In the genomic region with DNA sequence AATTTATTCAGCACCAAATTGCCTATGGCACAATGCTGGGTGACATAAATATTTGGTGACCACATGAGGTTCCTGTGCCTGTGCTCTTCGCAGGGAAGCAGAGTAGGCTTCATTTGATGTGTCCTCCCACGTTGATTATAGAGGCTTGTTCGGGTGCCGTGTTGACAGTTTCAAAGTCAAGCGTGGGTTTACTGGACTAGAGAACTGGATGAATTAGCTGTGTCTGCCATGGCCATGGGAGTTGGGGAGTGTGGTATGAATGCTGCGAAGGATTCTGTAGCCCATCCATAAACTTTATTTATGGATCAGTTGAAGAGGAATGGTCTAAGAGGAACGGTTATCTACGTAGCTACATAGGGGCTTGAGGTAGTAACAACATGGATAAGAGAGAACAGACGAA, we compare ENCODE assay signal across 26 cellular contexts. TPM values are rescaled to one million over a fixed set of nuclear protein-coding genes. Genes with fewer than 3 reads are reported as not detected.
DNase-seq lines count a peak whose midpoint lies in the region; ATAC-seq, FAIRE-seq and TF ChIP-seq lines count a peak whose summit lies in the region.
"Had no signal": no experiment of that assay in that cellular context is flagged by ENCODE, and none has a peak within 500 bp of the region (broad histone marks: within the 10 kb centered on the region; RNA-seq: fewer than 3 reads in every experiment).

No MANE protein-coding gene starts in this region.

- DNase-seq in IMR-90 (no peak), K562 (ENCODE audit: extremely low read depth in 1 of 4, low spot score in 3 of 4) (no peak), upper lobe of left lung (no peak), HepG2 (ENCODE audit: low spot score) (no peak), NCI-H2227 (lab: John Stamatoyannopoulos, UW; ENCODE audit: unreplicated experiment) (no peak)
- DNase-seq in activated T-helper 2 cell treated with anti-CD3 and anti-CD28 coated beads, Interferon-gamma antibody, Interleukin-2, Interleukin-4, amounts not matched to agents 10 μg/mL and 5 μg/mL and 100 μg/mL, durations not matched to agents 14 hours and 24 hours and 36 hours (ENCODE audit: low spot score), result no peak
- DNase-seq: 8988T; ACHN; BE2C; C1 segment of cervical spinal cord; CD4-positive, alpha-beta memory T cell; CD4-positive, CD25-positive, alpha-beta regulatory T cell; CD8-positive, alpha-beta memory T cell; COR-L47; DMS 273 treated with DMSO at 0.1 percent for 48 hours; DMS153; DMS79; DND-41; EL; GDM1 had no signal

- H3K4me3 Mint-ChIP-seq in activated T-helper 2 cell treated with anti-CD3 and anti-CD28 coated beads, Interferon-gamma antibody, Interleukin-2, Interleukin-4, amounts not matched to agents 10 μg/mL and 5 μg/mL and 100 μg/mL, durations not matched to agents 14 hours and 24 hours and 36 hours (ENCODE audit: low read depth), result no peak overlapping the region
- H3K4me3 Mint-ChIP-seq: CD14-positive monocyte; CD4-positive, alpha-beta memory T cell; CD4-positive, CD25-positive, alpha-beta regulatory T cell; CD8-positive, alpha-beta memory T cell had no signal

- H2AK5ac ChIP-seq in IMR-90 (ENCODE audit: low read depth, low read length), result peak overlapping the region; percentile 11

- H3K27me3 Mint-ChIP-seq in activated T-helper 2 cell treated with anti-CD3 and anti-CD28 coated beads, Interferon-gamma antibody, Interleukin-2, Interleukin-4, amounts not matched to agents 10 μg/mL and 5 μg/mL and 100 μg/mL, durations not matched to agents 14 hours and 24 hours and 36 hours (ENCODE audit: low read depth), result no peaks in the 10 kb centered on the region

- H3K9me1 ChIP-seq in IMR-90 (ENCODE audit: insufficient read depth, low read length), result peaks cover 8% of the 10 kb centered on the region
- no peaks in the 10 kb centered on the region for H3K9me1 ChIP-seq in K562 (ENCODE audit: control insufficient read depth, insufficient read depth, low read length)

- peaks cover 44% of the 10 kb centered on the region for H3K36me3 Mint-ChIP-seq in activated T-helper 2 cell treated with anti-CD3 and anti-CD28 coated beads, Interferon-gamma antibody, Interleukin-2, Interleukin-4, amounts not matched to agents 10 μg/mL and 5 μg/mL and 100 μg/mL, durations not matched to agents 14 hours and 24 hours and 36 hours (ENCODE audit: low read depth)
- H3K36me3 Mint-ChIP-seq: CD4-positive, alpha-beta memory T cell; CD4-positive, CD25-positive, alpha-beta regulatory T cell; CD8-positive, alpha-beta memory T cell had no signal

- TF ChIP-seq CTCF in HEK293 (tag by site-specific recombination; IDR thresholded peaks at IDR 0.05) (no peak), IMR-90 (conservative IDR thresholded peaks at IDR 0.05; ENCODE audit: low read depth, low read length) (no peak), K562 (IDR thresholded peaks at IDR 0.05 in 2 of 3, conservative IDR thresholded peaks at IDR 0.05 in 1 of 3; ENCODE audit: insufficient read depth in 2 of 3, low read depth in 1 of 3, low read length in 3 of 3) (no peak), upper lobe of left lung (IDR thresholded peaks at IDR 0.05) (no peak), HepG2 (CRISPR knock-in tag; IDR thresholded peaks at IDR 0.05) (no peak)

- no peak overlapping the region for H3K18ac ChIP-seq in IMR-90 (ENCODE audit: low read depth, low read length)

- H3K79me2 ChIP-seq in K562 (ENCODE audit: control insufficient read depth, insufficient read depth, low read length), result no peaks in the 10 kb centered on the region
- H3K79me2 ChIP-seq in HepG2 (ENCODE audit: insufficient read depth, low read length), result no peaks in the 10 kb centered on the region

- no TSS peak for BruUV-seq in IMR-90 (replicated peaks; lab: Mats Ljungman, UMichigan)
- BruUV-seq in K562 (replicated peaks; lab: Mats Ljungman, UMichigan), result no TSS peak
- BruUV-seq in HepG2 (replicated peaks; lab: Mats Ljungman, UMichigan), result no TSS peak

- no peak overlapping the region for H4K5ac ChIP-seq in IMR-90 (ENCODE audit: low read depth, low read length)

- no peaks in the 10 kb centered on the region for H4K20me1 ChIP-seq in IMR-90 (ENCODE audit: insufficient read depth, low read length)
- no peaks in the 10 kb centered on the region for H4K20me1 ChIP-seq in K562 (replicated peaks; ENCODE audit: control insufficient read depth, insufficient read depth, low read length)
- no peaks in the 10 kb centered on the region for H4K20me1 ChIP-seq in HepG2 (ENCODE audit: insufficient read depth, low read length)
- H4K20me1 ChIP-seq: BLaER1 had no signal

- no peak overlapping the region; the same call in 1 of the 2 replicates for H3K23ac ChIP-seq in IMR-90 (ENCODE audit: low read depth, low read length)

- H2AK9ac ChIP-seq in IMR-90 (replicated peaks; ENCODE audit: low read depth, low read length, poor library complexity), result peak overlapping the region; percentile 39

- no peak overlapping the region; the same call in 1 of the 2 replicates for H3K4ac ChIP-seq in IMR-90 (ENCODE audit: low read depth, low read length)

- 0 out of 3 replicates have a peak overlapping the region, but pooled peaks have one; percentile 23 for H2BK15ac ChIP-seq in IMR-90 (ENCODE audit: low read depth, low read length)

- H3K36me3 ChIP-seq in HEK293 (ENCODE audit: control insufficient read depth in 2 of 2, insufficient read depth in 1 of 2, low read length in 2 of 2) (peaks cover 0 to 13% of the 10 kb centered on the region in 2 experiments; a peak in 1 of 3 replicates), IMR-90 (ENCODE audit: control insufficient read depth, insufficient read depth, low read length) (no peaks in the 10 kb centered on the region), K562 (ENCODE audit: control insufficient read depth, insufficient read depth, low read length) (no peaks in the 10 kb centered on the region), upper lobe of left lung (no peaks in the 10 kb centered on the region), HepG2 (replicated peaks in 1 of 2; ENCODE audit: control insufficient read depth in 1 of 2, insufficient read depth in 2 of 2, low read length in 2 of 2) (no peaks in the 10 kb centered on the region)
- H3K36me3 ChIP-seq: BE2C, BLaER1 had no signal

- H3K14ac ChIP-seq in IMR-90 (replicated peaks; ENCODE audit: low read depth, low read length), result peak overlapping the region; percentile 44; the same call in 1 of the 2 replicates

- ATAC-seq in IMR-90 (ENCODE audit: low read depth) (no peak), K562 (no peak), upper lobe of left lung (ENCODE audit: low FRiP score in 2 of 2) (no peak), HepG2 (no peak)
- ATAC-seq: GM12878 had no signal

- H3K9me3 ChIP-seq in HEK293 (ENCODE audit: control insufficient read depth, insufficient read depth, low read depth, low read length) (no peaks in the 10 kb centered on the region), IMR-90 (ENCODE audit: control insufficient read depth, insufficient read depth, low read length) (no peaks in the 10 kb centered on the region), K562 (replicated peaks; ENCODE audit: control insufficient read depth, insufficient read depth, low read depth, low read length) (no peaks in the 10 kb centered on the region), upper lobe of left lung (no peaks in the 10 kb centered on the region), HepG2 (ENCODE audit: low read length) (no peaks in the 10 kb centered on the region)
- H3K9me3 ChIP-seq: BE2C, BLaER1 had no signal

- H3K27ac ChIP-seq in HEK293 (ENCODE audit: extremely low read depth, low read depth, low read length) (no peak overlapping the region), IMR-90 (ENCODE audit: insufficient read depth, low read length) (no peak overlapping the region), K562 (ENCODE audit: extremely low read depth, low read depth, low read length) (no peak overlapping the region), upper lobe of left lung (peak overlapping the region in 3 of 4 donors; percentile 21 to 86 (median 75)), HepG2 (ENCODE audit: extremely low read length, insufficient read depth, low read length) (no peak overlapping the region)
- H3K27ac ChIP-seq: BLaER1 had no signal

- no peak overlapping the region for H4K91ac ChIP-seq in IMR-90 (ENCODE audit: insufficient read depth, low read depth, low read length)

- FAIRE-seq in K562 (lab: Jason Lieb, UNC), result no peak
- FAIRE-seq in HepG2 (lab: Jason Lieb, UNC), result no peak
- FAIRE-seq: GM12878, GM12892, GM18507 had no signal

- dilution Hi-C loops in IMR-90 (cut with HindIII; ENCODE audit: low sequenced_read_pairs, unreplicated experiment), result no loop called here

- H3K4me2 ChIP-seq in IMR-90 (ENCODE audit: low read depth, low read length) (no peak overlapping the region), K562 (ENCODE audit: insufficient read depth, low read length) (0 out of 2 replicates have a peak overlapping the region, but pooled peaks have one; percentile 1), HepG2 (ENCODE audit: low read depth, low read length) (no peak overlapping the region)
- H3K4me2 ChIP-seq: BLaER1 had no signal

- TF ChIP-seq RAD21 in IMR-90 (IDR thresholded peaks at IDR 0.05; ENCODE audit: low read length) (no peak), K562 (CRISPR knock-in tag; conservative IDR thresholded peaks at IDR 0.05 in 1 of 2, IDR thresholded peaks at IDR 0.05 in 1 of 2) (no peak), HepG2 (CRISPR knock-in tag; IDR thresholded peaks at IDR 0.05) (no peak)

- no peak overlapping the region for H3K4me3 ChIP-seq in HEK293 (ENCODE audit: low read depth, low read length)
- no peak overlapping the region for H3K4me3 ChIP-seq in IMR-90 (ENCODE audit: insufficient read depth, low read depth, low read length)
- no peak overlapping the region for H3K4me3 ChIP-seq in K562
- no peak overlapping the region for H3K4me3 ChIP-seq in upper lobe of left lung
- no peak overlapping the region for H3K4me3 ChIP-seq in HepG2 (replicated peaks in 1 of 3; ENCODE audit: insufficient read depth in 1 of 3, low read depth in 2 of 3, low read length in 3 of 3)
- H3K4me3 ChIP-seq: BLaER1, GM12878 had no signal

- POLR2A ChIA-PET in HEK293 (lab: Yijun Ruan, JAX) (no interaction called here), IMR-90 (lab: Charles Lee; ENCODE audit: unreplicated experiment) (no interaction called here), K562 (lab: Yijun Ruan, JAX) (interaction anchor here (1.2 kb wide), 1 partner anchor 187 kb away, joined by 3 read pairs; no protein-coding TSS in a partner anchor), HepG2 (lab: Yijun Ruan, JAX) (no interaction called here)

- peaks cover 8% of the 10 kb centered on the region for H3K4me1 ChIP-seq in HEK293 (ENCODE audit: control insufficient read depth, insufficient read depth, low read length)
- peaks cover 8% of the 10 kb centered on the region for H3K4me1 ChIP-seq in IMR-90 (ENCODE audit: control insufficient read depth, insufficient read depth, low read length)
- H3K4me1 ChIP-seq in K562 (replicated peaks in 1 of 2; ENCODE audit: control insufficient read depth in 2 of 2, insufficient read depth in 2 of 2, low read length in 2 of 2), result no peaks in the 10 kb centered on the region
- peaks cover 3 to 32% (median 8%) of the 10 kb centered on the region in 4 donors for H3K4me1 ChIP-seq in upper lobe of left lung
- H3K4me1 ChIP-seq in HepG2 (ENCODE audit: insufficient read depth, low read length), result peaks cover 21% of the 10 kb centered on the region
- H3K4me1 ChIP-seq: BE2C, BLaER1 had no signal

- H2AFZ ChIP-seq in IMR-90 (replicated peaks; ENCODE audit: low read length, poor library complexity) (no peak overlapping the region), K562 (ENCODE audit: low read depth, low read length) (peak overlapping the region; percentile 19; the same call in 1 of the 2 replicates), HepG2 (ENCODE audit: low read length) (no peak overlapping the region)

- no peak overlapping the region for H2BK120ac ChIP-seq in IMR-90 (ENCODE audit: low read depth, low read length)

- CTCF ChIA-PET in HEK293 (lab: Yijun Ruan, JAX) (interaction anchor here (0.9 to 1.7 kb wide), 4 partner anchors 9 to 32 kb away, joined by 3 to 7 read pairs (median 6); no protein-coding TSS in a partner anchor), IMR-90 (lab: Yijun Ruan, JAX) (no interaction called here), K562 (lab: Yijun Ruan, JAX; ENCODE audit: low intra/inter-chr PET ratio) (no interaction called here), HepG2 (lab: Yijun Ruan, JAX; ENCODE audit: low intra/inter-chr PET ratio, low total read pairs) (no interaction called here)

- no peak overlapping the region for H2BK5ac ChIP-seq in IMR-90 (ENCODE audit: low read depth, low read length, poor library complexity, severe bottlenecking)

- 92% methylated on average over 5 of the region's 9 CpGs; no CpG with 5 or more reads in 1 of the 2 experiments for WGBS in IMR-90 (ENCODE audit: extremely low coverage in 2 of 2, insufficient read length in 1 of 2), 2 experiments
- whole genome bisulfite sequencing in K562 (ENCODE audit: insufficient coverage, low coverage, missing lambda C conversion rate), result 4% methylated on average over 9 of the region's 9 CpGs
- 91 to 97% methylated on average over 9 of the region's 9 CpGs for WGBS in upper lobe of left lung, 2 donors
- WGBS in HepG2 (ENCODE audit: low lambda C conversion rate), result 88% methylated on average over 9 of the region's 9 CpGs

- H2BK20ac ChIP-seq in IMR-90 (ENCODE audit: low read depth, low read length), result no peak overlapping the region; the same call in 1 of the 2 replicates

- TF ChIP-seq EP300 in K562 (IDR thresholded peaks at IDR 0.05; ENCODE audit: low read length), result no peak
- TF ChIP-seq EP300 in upper lobe of left lung (IDR thresholded peaks at IDR 0.05), result no peak
- no peak for TF ChIP-seq EP300 in HepG2 (IDR thresholded peaks at IDR 0.05; ENCODE audit: low read depth in 2 of 2, low read length in 2 of 2)
- no peak for TF ChIP-seq EP300 in HepG2 (CRISPR knock-in tag; IDR thresholded peaks at IDR 0.05; ENCODE audit: borderline replicate concordance)

- H3K79me1 ChIP-seq in IMR-90 (ENCODE audit: low read depth in 1 of 2, low read length in 2 of 2), result peaks cover 3 to 39% of the 10 kb centered on the region in 2 experiments; a peak in 2 of 4 replicates

- no peaks in the 10 kb centered on the region for H3K27me3 ChIP-seq in IMR-90 (ENCODE audit: control insufficient read depth, insufficient read depth, low read length)
- peaks cover 0 to 5% of the 10 kb centered on the region in 2 experiments; a peak in 2 of 5 replicates for H3K27me3 ChIP-seq in K562 (ENCODE audit: control insufficient read depth in 2 of 2, insufficient read depth in 2 of 2, low read length in 2 of 2)
- no peaks in the 10 kb centered on the region for H3K27me3 ChIP-seq in upper lobe of left lung
- H3K27me3 ChIP-seq in HepG2 (ENCODE audit: control insufficient read depth in 1 of 2, insufficient read depth in 2 of 2, low read length in 2 of 2), result no peaks in the 10 kb centered on the region
- H3K27me3 ChIP-seq: BLaER1 had no signal

- peak overlapping the region in 1 of 2 experiments; percentile 17; a peak in 1 of 4 replicates for H4K8ac ChIP-seq in IMR-90 (ENCODE audit: low read depth in 2 of 2, low read length in 2 of 2)

- in situ Hi-C loops in IMR-90 (cut with MboI; ENCODE audit: low sequenced_read_pairs) (no loop called here), K562 (cut with MboI) (no loop called here), HepG2 (cut with HindIII; ENCODE audit: extremely low pct_ligation_motif_present, low pct_unique_long_range_greater_than_20kb) (no loop called here)

- H3K9ac ChIP-seq in IMR-90 (ENCODE audit: low read depth, low read length) (no peak overlapping the region), K562 (ENCODE audit: insufficient read depth in 1 of 2, low read depth in 2 of 2, low read length in 2 of 2) (no peak overlapping the region), HepG2 (ENCODE audit: insufficient read depth, low read depth, low read length) (no peak overlapping the region)
- H3K9ac ChIP-seq: BLaER1 had no signal

- TF ChIP-seq POLR2A in IMR-90 (IDR thresholded peaks at IDR 0.05; ENCODE audit: low read depth, low read length) (no peak), K562 (conservative IDR thresholded peaks at IDR 0.05) (no peak), upper lobe of left lung (IDR thresholded peaks at IDR 0.05) (no peak), HepG2 (IDR thresholded peaks at IDR 0.05; ENCODE audit: insufficient read depth in 1 of 2, low read depth in 2 of 2, low read length in 2 of 2) (no peak)

- no peak overlapping the region for H3K56ac ChIP-seq in IMR-90 (ENCODE audit: extremely low read depth, insufficient read depth, low read length)

- H3K4me1 Mint-ChIP-seq in activated T-helper 2 cell treated with anti-CD3 and anti-CD28 coated beads, Interferon-gamma antibody, Interleukin-2, Interleukin-4, amounts not matched to agents 10 μg/mL and 5 μg/mL and 100 μg/mL, durations not matched to agents 14 hours and 24 hours and 36 hours (ENCODE audit: low read depth), result peaks cover 26% of the 10 kb centered on the region
- H3K4me1 Mint-ChIP-seq: CD14-positive monocyte; CD4-positive, alpha-beta memory T cell; CD4-positive, CD25-positive, alpha-beta regulatory T cell; CD8-positive, alpha-beta memory T cell had no signal

- no peaks in the 10 kb centered on the region for H3K9me3 Mint-ChIP-seq in activated T-helper 2 cell treated with anti-CD3 and anti-CD28 coated beads, Interferon-gamma antibody, Interleukin-2, Interleukin-4, amounts not matched to agents 10 μg/mL and 5 μg/mL and 100 μg/mL, durations not matched to agents 14 hours and 24 hours and 36 hours
- H3K9me3 Mint-ChIP-seq: CD14-positive monocyte; CD4-positive, alpha-beta memory T cell; CD4-positive, CD25-positive, alpha-beta regulatory T cell had no signal

- intact Hi-C loops in IMR-90 (cut with micrococcal nuclease) (no loop called here), K562 (cut with micrococcal nuclease) (no loop called here), HepG2 (cut with micrococcal nuclease; ENCODE audit: unreplicated experiment) (no loop called here)
- intact Hi-C loops in activated T-helper 2 cell treated with anti-CD3 and anti-CD28 coated beads, Interferon-gamma antibody, Interleukin-2, Interleukin-4, amounts not matched to agents 10 μg/mL and 5 μg/mL and 100 μg/mL, durations not matched to agents 14 hours and 24 hours and 36 hours (cut with micrococcal nuclease), result no loop called here

- H3K27ac Mint-ChIP-seq in activated T-helper 2 cell treated with anti-CD3 and anti-CD28 coated beads, Interferon-gamma antibody, Interleukin-2, Interleukin-4, amounts not matched to agents 10 μg/mL and 5 μg/mL and 100 μg/mL, durations not matched to agents 14 hours and 24 hours and 36 hours, result no peak overlapping the region
- H3K27ac Mint-ChIP-seq: CD14-positive monocyte; CD4-positive, alpha-beta memory T cell; CD4-positive, CD25-positive, alpha-beta regulatory T cell; CD8-positive, alpha-beta memory T cell had no signal

RNA-seq across cellular contexts. Expression of a gene that starts 11.0 kb away (rescaled TPM):
- total RNA-seq in IMR-90 (2012; rRNA removed) (5.0 and 7.2 TPM in 2 replicates), K562 (2014; rRNA removed) (0.14 and 0.16 TPM in 2 replicates), K562 (2014; rRNA removed; fragmentation: Illumina TruSeq; extraction: Trizol) (0.11 and 0.13 TPM in 2 replicates), K562 (2015; rRNA removed; fragmentation: Illumina TruSeq; extraction: Trizol) (0.19 and 0.22 TPM in 2 replicates), K562 (2021) (0.18 and 0.42 TPM in 2 replicates), upper lobe of left lung (10 to 100 TPM in 5 of 6 donors, 1 to 10 TPM in 1; 4.2 to 25.5 (median 21.3) TPM), HepG2 (2016; rRNA removed; fragmentation: Illumina TruSeq; extraction: Trizol) (0.52 and 0.93 TPM in 2 replicates)
- polyA plus RNA-seq in IMR-90 (2012; rRNA removed) (2.6 and 3.6 TPM in 2 replicates), K562 (2011; rRNA removed) (0.01 and 0.07 TPM in 2 replicates), K562 (2014; fragmentation: Illumina TruSeq; extraction: Trizol) (0.09 and 0.24 TPM in 2 replicates), K562 (2014; fragmentation: Nextera tagmentation; extraction: Ambion mirVana) (under 1 TPM; under 0.01 to 0.04 TPM), K562 (2014; rRNA removed) (0.03 and 0.11 TPM in 2 replicates), HepG2 (2011; rRNA removed) (1.7 and 2.1 TPM in 2 replicates)
- polyA plus RNA-seq in IMR-90 (2012; cell fraction: cytosol; rRNA removed), result 0.88 and 1.2 TPM in 2 replicates
- polyA plus RNA-seq in IMR-90 (2012; cell fraction: nucleus; rRNA removed; ENCODE audit: low replicate concordance), result 0.77 and 3.6 TPM in 2 replicates
- total RNA-seq in K562 (2011; cell fraction: chromatin; rRNA removed; ENCODE audit: low replicate concordance), result 0.02 and 0.30 TPM in 2 replicates
- total RNA-seq in K562 (2011; cell fraction: nucleolus; rRNA removed), result under 0.01 TPM in 2 replicates
- total RNA-seq in K562 (2011; cell fraction: nucleoplasm; rRNA removed), result 0.07 and 0.08 TPM in 2 replicates
- under 0.01 and 0.01 TPM in 2 replicates for polyA plus RNA-seq in K562 (2011; cell fraction: cytosol; rRNA removed)
- polyA plus RNA-seq in K562 (2011; cell fraction: nucleus; rRNA removed), result 0.01 and 0.04 TPM in 2 replicates
- 0.20 and 0.42 TPM in 2 replicates for polyA plus RNA-seq in K562 (2012)
- polyA minus RNA-seq in K562 (2011; rRNA and poly(A)+ RNA removed), result 0.03 and 0.25 TPM in 2 replicates
- polyA minus RNA-seq in K562 (2011; cell fraction: cytosol; rRNA and poly(A)+ RNA removed), result 0.19 and 0.27 TPM in 2 replicates
- 0.11 and 0.13 TPM in 2 replicates for polyA minus RNA-seq in K562 (2011; cell fraction: nucleus; rRNA and poly(A)+ RNA removed)
- total RNA-seq in activated T-helper 2 cell treated with anti-CD3 and anti-CD28 coated beads, Interferon-gamma antibody, Interleukin-2, Interleukin-4, amounts not matched to agents 10 μg/mL and 5 μg/mL and 100 μg/mL, durations not matched to agents 14 hours and 24 hours and 36 hours, result 24.4 and 26.1 TPM in 2 replicates
- total RNA-seq in HepG2 (2016; cell fraction: cytosol; rRNA removed; fragmentation: Illumina TruSeq; extraction: Trizol; ENCODE audit: low read depth), result 0.10 and 0.18 TPM in 2 replicates
- total RNA-seq in HepG2 (2016; cell fraction: insoluble cytoplasmic fraction; rRNA removed; fragmentation: Illumina TruSeq; extraction: Trizol), result 0.70 and 0.82 TPM in 2 replicates
- total RNA-seq in HepG2 (2016; cell fraction: membrane; rRNA removed; fragmentation: Illumina TruSeq; extraction: Trizol), result 0.17 and 0.25 TPM in 2 replicates
- 2.2 and 2.4 TPM in 2 replicates for total RNA-seq in HepG2 (2016; cell fraction: nucleus; rRNA removed; fragmentation: Illumina TruSeq; extraction: Trizol)
- 0.98 and 1.5 TPM in 2 replicates for polyA plus RNA-seq in HepG2 (2011; cell fraction: cytosol; rRNA removed)
- polyA plus RNA-seq in HepG2 (2011; cell fraction: nucleus; rRNA removed), result 0.93 and 1.00 TPM in 2 replicates
- 1.0 and 1.1 TPM in 2 replicates for polyA plus RNA-seq in HepG2 (2012)
- 0.01 and 0.02 TPM in 2 replicates for polyA plus RNA-seq in HepG2 (2016; cell fraction: cytosol; fragmentation: Illumina TruSeq; extraction: Trizol; ENCODE audit: low read depth)
- 0.32 and 0.53 TPM in 2 replicates for polyA plus RNA-seq in HepG2 (2016; cell fraction: insoluble cytoplasmic fraction; fragmentation: Illumina TruSeq; extraction: Trizol; ENCODE audit: low read depth)
- polyA plus RNA-seq in HepG2 (2016; cell fraction: membrane; fragmentation: Illumina TruSeq; extraction: Trizol; ENCODE audit: low read depth), result 0.07 and 0.09 TPM in 2 replicates
- 1.1 and 1.2 TPM in 2 replicates for polyA plus RNA-seq in HepG2 (2016; cell fraction: nucleus; fragmentation: Illumina TruSeq; extraction: Trizol; ENCODE audit: insufficient read depth, low read depth)
- polyA minus RNA-seq in HepG2 (2011; rRNA and poly(A)+ RNA removed; ENCODE audit: low replicate concordance), result 1.7 and 14.6 TPM in 2 replicates
- 2.8 and 4.2 TPM in 2 replicates for polyA minus RNA-seq in HepG2 (2011; cell fraction: cytosol; rRNA and poly(A)+ RNA removed)
- 4.1 and 4.4 TPM in 2 replicates for polyA minus RNA-seq in HepG2 (2011; cell fraction: nucleus; rRNA and poly(A)+ RNA removed)
- polyA plus RNA-seq: CD8-positive, alpha-beta memory T cell had no signal

RNA-seq across cellular contexts. Expression of a gene that starts 53.2 kb away (rescaled TPM):
- total RNA-seq in IMR-90 (2012; rRNA removed), result 27.2 and 37.5 TPM in 2 replicates
- 18.7 and 20.8 TPM in 2 replicates for polyA plus RNA-seq in IMR-90 (2012; rRNA removed)
- 7.6 and 12.2 TPM in 2 replicates for polyA plus RNA-seq in IMR-90 (2012; cell fraction: cytosol; rRNA removed)
- polyA plus RNA-seq in IMR-90 (2012; cell fraction: nucleus; rRNA removed; ENCODE audit: low replicate concordance), result 4.0 and 9.1 TPM in 2 replicates
- total RNA-seq in K562 (2011; cell fraction: chromatin; rRNA removed; ENCODE audit: low replicate concordance), result 18.4 and 20.3 TPM in 2 replicates
- total RNA-seq in K562 (2011; cell fraction: nucleolus; rRNA removed), result 16.2 and 17.8 TPM in 2 replicates
- total RNA-seq in K562 (2011; cell fraction: nucleoplasm; rRNA removed), result 15.1 and 21.3 TPM in 2 replicates
- total RNA-seq in K562 (2014; rRNA removed), result 2.0 and 3.8 TPM in 2 replicates
- 3.7 and 4.7 TPM in 2 replicates for total RNA-seq in K562 (2014; rRNA removed; fragmentation: Illumina TruSeq; extraction: Trizol)
- total RNA-seq in K562 (2015; rRNA removed; fragmentation: Illumina TruSeq; extraction: Trizol), result 3.8 and 4.5 TPM in 2 replicates
- 3.4 TPM in 2 replicates for total RNA-seq in K562 (2021)
- polyA plus RNA-seq in K562 (2011; rRNA removed), result 7.2 and 7.6 TPM in 2 replicates
- 4.3 and 6.0 TPM in 2 replicates for polyA plus RNA-seq in K562 (2011; cell fraction: cytosol; rRNA removed)
- 2.4 and 3.3 TPM in 2 replicates for polyA plus RNA-seq in K562 (2011; cell fraction: nucleus; rRNA removed)
- polyA plus RNA-seq in K562 (2012), result 3.2 and 4.4 TPM in 2 replicates
- polyA plus RNA-seq in K562 (2014; fragmentation: Illumina TruSeq; extraction: Trizol), result 2.9 and 3.4 TPM in 2 replicates
- 1 to 10 TPM; 1.3 to 1.8 TPM for polyA plus RNA-seq in K562 (2014; fragmentation: Nextera tagmentation; extraction: Ambion mirVana)
- 2.2 and 3.3 TPM in 2 replicates for polyA plus RNA-seq in K562 (2014; rRNA removed)
- polyA minus RNA-seq in K562 (2011; rRNA and poly(A)+ RNA removed), result 12.3 and 12.8 TPM in 2 replicates
- polyA minus RNA-seq in K562 (2011; cell fraction: cytosol; rRNA and poly(A)+ RNA removed), result 4.0 and 4.5 TPM in 2 replicates
- polyA minus RNA-seq in K562 (2011; cell fraction: nucleus; rRNA and poly(A)+ RNA removed), result 4.2 and 8.2 TPM in 2 replicates
- total RNA-seq in upper lobe of left lung, result 10 to 100 TPM; 13.0 to 32.5 (median 22.3) TPM
- 5.8 and 6.7 TPM in 2 replicates for total RNA-seq in activated T-helper 2 cell treated with anti-CD3 and anti-CD28 coated beads, Interferon-gamma antibody, Interleukin-2, Interleukin-4, amounts not matched to agents 10 μg/mL and 5 μg/mL and 100 μg/mL, durations not matched to agents 14 hours and 24 hours and 36 hours
- 13.6 and 20.5 TPM in 2 replicates for total RNA-seq in HepG2 (2016; rRNA removed; fragmentation: Illumina TruSeq; extraction: Trizol)
- 3.7 and 4.7 TPM in 2 replicates for total RNA-seq in HepG2 (2016; cell fraction: cytosol; rRNA removed; fragmentation: Illumina TruSeq; extraction: Trizol; ENCODE audit: low read depth)
- 13.3 and 21.0 TPM in 2 replicates for total RNA-seq in HepG2 (2016; cell fraction: insoluble cytoplasmic fraction; rRNA removed; fragmentation: Illumina TruSeq; extraction: Trizol)
- total RNA-seq in HepG2 (2016; cell fraction: membrane; rRNA removed; fragmentation: Illumina TruSeq; extraction: Trizol), result 9.9 and 11.7 TPM in 2 replicates
- total RNA-seq in HepG2 (2016; cell fraction: nucleus; rRNA removed; fragmentation: Illumina TruSeq; extraction: Trizol), result 16.3 and 20.4 TPM in 2 replicates
- 13.3 and 18.3 TPM in 2 replicates for polyA plus RNA-seq in HepG2 (2011; rRNA removed)
- 12.6 and 15.5 TPM in 2 replicates for polyA plus RNA-seq in HepG2 (2011; cell fraction: cytosol; rRNA removed)
- 2.8 and 4.1 TPM in 2 replicates for polyA plus RNA-seq in HepG2 (2011; cell fraction: nucleus; rRNA removed)
- 10.0 and 11.8 TPM in 2 replicates for polyA plus RNA-seq in HepG2 (2012)
- 1.8 and 2.4 TPM in 2 replicates for polyA plus RNA-seq in HepG2 (2016; cell fraction: cytosol; fragmentation: Illumina TruSeq; extraction: Trizol; ENCODE audit: low read depth)
- polyA plus RNA-seq in HepG2 (2016; cell fraction: insoluble cytoplasmic fraction; fragmentation: Illumina TruSeq; extraction: Trizol; ENCODE audit: low read depth), result 10.8 and 11.9 TPM in 2 replicates
- 5.8 and 6.1 TPM in 2 replicates for polyA plus RNA-seq in HepG2 (2016; cell fraction: membrane; fragmentation: Illumina TruSeq; extraction: Trizol; ENCODE audit: low read depth)
- polyA plus RNA-seq in HepG2 (2016; cell fraction: nucleus; fragmentation: Illumina TruSeq; extraction: Trizol; ENCODE audit: insufficient read depth, low read depth), result 19.5 and 20.0 TPM in 2 replicates
- 13.3 and 27.2 TPM in 2 replicates for polyA minus RNA-seq in HepG2 (2011; rRNA and poly(A)+ RNA removed; ENCODE audit: low replicate concordance)
- polyA minus RNA-seq in HepG2 (2011; cell fraction: cytosol; rRNA and poly(A)+ RNA removed), result 13.9 and 15.0 TPM in 2 replicates
- 10.9 and 14.3 TPM in 2 replicates for polyA minus RNA-seq in HepG2 (2011; cell fraction: nucleus; rRNA and poly(A)+ RNA removed)

Comparison
In these comparisons a context has a peak if more than half of its experiments do, and no peak if none do; other contexts are left out.
1. H3K27ac ChIP-seq: peak in upper lobe of left lung (3 of 4); none in HEK293 (single experiment), IMR-90 (single experiment), K562 (single experiment) and HepG2 (single experiment).